ENCODE assay signal across 14 cellular contexts in the genomic region with DNA sequence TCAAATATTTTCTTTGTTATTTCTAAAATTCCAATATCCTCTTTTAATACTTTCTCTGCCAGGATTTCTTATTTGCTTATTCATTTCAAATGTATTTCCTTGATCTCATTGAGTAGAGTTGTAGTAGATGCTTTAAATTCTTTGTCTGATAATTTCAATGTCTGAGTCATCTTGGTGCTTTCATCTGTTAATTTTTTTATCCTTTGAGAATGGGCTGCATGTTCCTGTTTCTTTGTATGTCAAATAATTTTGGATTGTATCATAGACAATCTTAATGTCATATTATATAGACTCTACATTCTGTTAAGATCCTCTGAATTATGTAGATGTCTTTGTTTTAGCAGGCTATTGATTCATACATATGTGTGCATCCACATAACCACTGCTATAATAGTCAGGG. TPM values are rescaled to one million over a fixed set of nuclear protein-coding genes. Genes with fewer than 3 reads are reported as not detected.
DNase-seq lines count a peak whose midpoint lies in the region; ATAC-seq, FAIRE-seq and TF ChIP-seq lines count a peak whose summit lies in the region.
"Had no signal": no experiment of that assay in that cellular context is flagged by ENCODE, and none has a peak within 500 bp of the region (broad histone marks: within the 10 kb centered on the region; RNA-seq: fewer than 3 reads in every experiment).

No MANE protein-coding gene starts in this region.

- ATAC-seq in stimulated activated naive B cell treated with anti-CD40 and anti-IgM and Interleukin-4, amounts not matched to agents 10 μg/mL and 1 μg/mL and 100 μg/mL, for 72 hours (replicated peaks), result no peak
- ATAC-seq in GM23338, result no peak

- H3K4me3 Mint-ChIP-seq in astrocyte (ENCODE audit: unreplicated experiment) (no peak overlapping the region), GM23338 (no peak overlapping the region)
- H3K4me3 Mint-ChIP-seq in stimulated activated naive B cell treated with anti-CD40 and anti-IgM and Interleukin-4, amounts not matched to agents 10 μg/mL and 1 μg/mL and 100 μg/mL, for 72 hours, result no peak overlapping the region
- H3K4me3 Mint-ChIP-seq in CD8-positive, alpha-beta memory T cell, result no peak overlapping the region
- H3K4me3 Mint-ChIP-seq: brain, endodermal cell, memory B cell had no signal

- H3K9me3 ChIP-seq in astrocyte (ENCODE audit: insufficient read depth, low read depth, low read length) (peaks cover 5% of the 10 kb centered on the region), colonic mucosa (no peaks in the 10 kb centered on the region)
- H3K9me3 ChIP-seq in CD8-positive, alpha-beta memory T cell (ENCODE audit: low read length), result no peaks in the 10 kb centered on the region
- H3K9me3 ChIP-seq: pancreas had no signal

- peak overlapping the region; percentile 65 for H3K9ac ChIP-seq in astrocyte (ENCODE audit: low read length)
- no peak overlapping the region for H3K9ac ChIP-seq in colonic mucosa (ENCODE audit: low read depth in 2 of 2, low read length in 2 of 2)

- peaks cover 9% of the 10 kb centered on the region for H3K27me3 Mint-ChIP-seq in astrocyte (ENCODE audit: low read depth, unreplicated experiment)
- H3K27me3 Mint-ChIP-seq in stimulated activated naive B cell treated with anti-CD40 and anti-IgM and Interleukin-4, amounts not matched to agents 10 μg/mL and 1 μg/mL and 100 μg/mL, for 72 hours, result peaks cover 9 to 10% of the 10 kb centered on the region in 2 donors
- no peaks in the 10 kb centered on the region for H3K27me3 Mint-ChIP-seq in GM23338 (ENCODE audit: insufficient read depth, low read depth, poor library complexity)
- H3K27me3 Mint-ChIP-seq in CD8-positive, alpha-beta memory T cell, result peaks cover 9 to 22% of the 10 kb centered on the region in 2 donors

- H3K4me1 ChIP-seq in astrocyte (ENCODE audit: insufficient read depth, low read length) (peaks cover 33% of the 10 kb centered on the region), colonic mucosa (no peaks in the 10 kb centered on the region), GM23338 (ENCODE audit: insufficient read depth) (no peaks in the 10 kb centered on the region)
- no peaks in the 10 kb centered on the region for H3K4me1 ChIP-seq in CD8-positive, alpha-beta memory T cell (ENCODE audit: insufficient read depth, low read length)

- no peak overlapping the region for H2AFZ ChIP-seq in astrocyte (ENCODE audit: low read depth, low read length)
- no peak overlapping the region for H2AFZ ChIP-seq in GM23338

- no peaks in the 10 kb centered on the region for H3K9me2 ChIP-seq in GM23338 (ENCODE audit: insufficient read depth)

- H3K27ac ChIP-seq in astrocyte (ENCODE audit: low read depth, low read length) (peak overlapping the region; percentile 94), colonic mucosa (no peak overlapping the region), GM23338 (ENCODE audit: low read depth) (no peak overlapping the region)
- H3K27ac ChIP-seq in CD8-positive, alpha-beta memory T cell (ENCODE audit: low read depth, low read length), result no peak overlapping the region
- H3K27ac ChIP-seq: pancreas had no signal

- DNase-seq in HT1080 (ENCODE audit: low read depth) (peak; percentile 79), astrocyte (ENCODE audit: low read depth) (peak; percentile 83), glomerular visceral epithelial cell (ENCODE audit: extremely low spot score) (peak; percentile 41), GM10266 (ENCODE audit: extremely low spot score) (no peak), colonic mucosa (no peak), GM23338 (ENCODE audit: low spot score) (no peak)
- no peak for DNase-seq in stimulated activated naive B cell treated with anti-CD40 and anti-IgM and Interleukin-4, amounts not matched to agents 10 μg/mL and 1 μg/mL and 100 μg/mL, for 72 hours
- no peak for DNase-seq in CD8-positive, alpha-beta memory T cell
- DNase-seq: activated CD4-positive, CD25-positive, alpha-beta regulatory T cell treated with anti-CD3 and anti-CD28 coated beads, Interleukin-2, amount 50 U/mL, for 72 hours; NCI-H2029 treated with DMSO at 0.1 percent for 48 hours had no signal

- TF ChIP-seq CTCF in astrocyte (IDR thresholded peaks at IDR 0.05; ENCODE audit: insufficient read depth, low read depth, low read length) (no peak), GM10266 (IDR thresholded peaks at IDR 0.05; ENCODE audit: control insufficient read depth, insufficient read depth, low read depth, missing control alignments) (no peak), colonic mucosa (IDR thresholded peaks at IDR 0.05) (no peak), GM23338 (conservative IDR thresholded peaks at IDR 0.05; ENCODE audit: low read depth in 2 of 2) (no peak)

- H3K27me3 ChIP-seq in astrocyte (ENCODE audit: insufficient read depth, low read length) (no peaks in the 10 kb centered on the region), colonic mucosa (no peaks in the 10 kb centered on the region), GM23338 (ENCODE audit: insufficient read depth) (no peaks in the 10 kb centered on the region)
- no peaks in the 10 kb centered on the region for H3K27me3 ChIP-seq in CD8-positive, alpha-beta memory T cell (ENCODE audit: insufficient read depth, low read length, poor library complexity, severe bottlenecking)
- H3K27me3 ChIP-seq: pancreas had no signal

- no peaks in the 10 kb centered on the region for H3F3A ChIP-seq in GM23338 (replicated peaks; ENCODE audit: low read depth)

- H3K27ac Mint-ChIP-seq in astrocyte (ENCODE audit: unreplicated experiment), result peak overlapping the region; percentile 84
- peak overlapping the region; percentile 14 for H3K27ac Mint-ChIP-seq in stimulated activated naive B cell treated with anti-CD40 and anti-IgM and Interleukin-4, amounts not matched to agents 10 μg/mL and 1 μg/mL and 100 μg/mL, for 72 hours
- no peak overlapping the region for H3K27ac Mint-ChIP-seq in GM23338
- no peak overlapping the region for H3K27ac Mint-ChIP-seq in CD8-positive, alpha-beta memory T cell
- H3K27ac Mint-ChIP-seq: endodermal cell, memory B cell had no signal

- no peaks in the 10 kb centered on the region for H3K36me3 Mint-ChIP-seq in astrocyte (ENCODE audit: low read depth, unreplicated experiment)
- peaks cover 2 to 12% of the 10 kb centered on the region in 2 donors for H3K36me3 Mint-ChIP-seq in stimulated activated naive B cell treated with anti-CD40 and anti-IgM and Interleukin-4, amounts not matched to agents 10 μg/mL and 1 μg/mL and 100 μg/mL, for 72 hours
- H3K36me3 Mint-ChIP-seq in GM23338 (ENCODE audit: low read depth), result peaks cover 3% of the 10 kb centered on the region; the same call in 2 of the 3 replicates
- no peaks in the 10 kb centered on the region for H3K36me3 Mint-ChIP-seq in CD8-positive, alpha-beta memory T cell
- H3K36me3 Mint-ChIP-seq: brain had no signal

- H4K20me1 ChIP-seq in astrocyte (ENCODE audit: insufficient read depth, low read length), result no peaks in the 10 kb centered on the region
- H4K20me1 ChIP-seq in GM23338 (replicated peaks; ENCODE audit: insufficient read depth), result no peaks in the 10 kb centered on the region

- intact Hi-C loops in colonic mucosa (cut with DNase I), result no loop called here

- POLR2A ChIA-PET in CD8-positive, alpha-beta memory T cell (lab: Charles Lee), result no interaction called here

- no peaks in the 10 kb centered on the region for H3K36me3 ChIP-seq in astrocyte (ENCODE audit: insufficient read depth, low read length)
- H3K36me3 ChIP-seq in colonic mucosa, result no peaks in the 10 kb centered on the region
- H3K36me3 ChIP-seq in GM23338 (ENCODE audit: insufficient read depth), result no peaks in the 10 kb centered on the region
- no peaks in the 10 kb centered on the region for H3K36me3 ChIP-seq in CD8-positive, alpha-beta memory T cell (ENCODE audit: insufficient read depth, low read length)
- H3K36me3 ChIP-seq: pancreas had no signal

- peak; percentile 50 for FAIRE-seq in astrocyte (lab: Jason Lieb, UNC)
- FAIRE-seq: pancreas had no signal

- peaks cover 25% of the 10 kb centered on the region for H3K4me1 Mint-ChIP-seq in astrocyte (ENCODE audit: low read depth, unreplicated experiment)
- no peaks in the 10 kb centered on the region for H3K4me1 Mint-ChIP-seq in stimulated activated naive B cell treated with anti-CD40 and anti-IgM and Interleukin-4, amounts not matched to agents 10 μg/mL and 1 μg/mL and 100 μg/mL, for 72 hours
- H3K4me1 Mint-ChIP-seq in GM23338, result no peaks in the 10 kb centered on the region; the same call in 2 of the 3 replicates
- H3K4me1 Mint-ChIP-seq in CD8-positive, alpha-beta memory T cell, result peaks cover 0 to 4% (median 0%) of the 10 kb centered on the region in 3 donors
- H3K4me1 Mint-ChIP-seq: endodermal cell, memory B cell had no signal

- H3K4me2 ChIP-seq in astrocyte (ENCODE audit: low read length) (peak overlapping the region; percentile 63), GM23338 (no peak overlapping the region)

- CTCF ChIA-PET in CD8-positive, alpha-beta memory T cell (lab: Charles Lee), result no interaction called here

- H3K79me2 ChIP-seq in astrocyte (ENCODE audit: insufficient read depth, low read length), result no peaks in the 10 kb centered on the region
- no peaks in the 10 kb centered on the region for H3K79me2 ChIP-seq in GM23338 (replicated peaks; ENCODE audit: insufficient read depth)

- H3K4me3 ChIP-seq in astrocyte (ENCODE audit: insufficient read depth, low read depth, low read length), result no peak overlapping the region
- no peak overlapping the region for H3K4me3 ChIP-seq in colonic mucosa
- H3K4me3 ChIP-seq in GM23338, result no peak overlapping the region
- no peak overlapping the region for H3K4me3 ChIP-seq in CD8-positive, alpha-beta memory T cell (ENCODE audit: low read length)
- H3K4me3 ChIP-seq: pancreas had no signal

- H3K9me3 Mint-ChIP-seq in astrocyte (ENCODE audit: unreplicated experiment), result peaks cover 2% of the 10 kb centered on the region
- H3K9me3 Mint-ChIP-seq in stimulated activated naive B cell treated with anti-CD40 and anti-IgM and Interleukin-4, amounts not matched to agents 10 μg/mL and 1 μg/mL and 100 μg/mL, for 72 hours, result peaks cover 6 to 11% of the 10 kb centered on the region in 2 donors
- H3K9me3 Mint-ChIP-seq in GM23338, result peaks cover 8% of the 10 kb centered on the region
- peaks cover 0 to 3% (median 0%) of the 10 kb centered on the region in 5 donors for H3K9me3 Mint-ChIP-seq in CD8-positive, alpha-beta memory T cell

TF ChIP-seq in GM23338, 12 proteins besides CTCF, POLR2A, EP300 and RAD21:
- TF ChIP-seq EZH2 (IDR thresholded peaks at IDR 0.05; ENCODE audit: low read depth, unreplicated experiment), result no peak
TF ChIP-seq in GM23338: peak in this region for 0.

RNA-seq across cellular contexts. Expression of a gene that starts 57.5 kb away (rescaled TPM):
- 0.73 and 1.1 TPM in 2 replicates for total RNA-seq in HT1080 (2014; rRNA removed; shearing (Covaris generic))
- 4.6 and 9.6 TPM in 2 replicates for polyA plus RNA-seq in HT1080 (2015; cell fraction: cytosol; rRNA removed)
- 17.8 and 20.1 TPM in 2 replicates for polyA plus RNA-seq in HT1080 (2015; cell fraction: nucleus; rRNA removed)
- not detected in 2 replicates for total RNA-seq in astrocyte
- 1 to 10 TPM; 4.5 to 8.2 TPM for total RNA-seq in colonic mucosa
- total RNA-seq in GM23338 (2014; rRNA removed; shearing (Covaris generic)), result 0.14 and 0.70 TPM in 2 replicates
- polyA plus RNA-seq in GM23338 (2016; fragmentation: Nextera tagmentation; extraction: Ambion mirVana), result 0.19 TPM in 1 of 2 replicates, not detected in the other
- total RNA-seq in CD8-positive, alpha-beta memory T cell, result under 1 TPM in 1 of 2 experiments, not detected in 1; 0.89 TPM
- not detected for polyA plus RNA-seq in CD8-positive, alpha-beta memory T cell
- total RNA-seq: endodermal cell had no signal

Comparison
In these comparisons a context has a peak if more than half of its experiments do, and no peak if none do; other contexts are left out.
1. DNase-seq: peak in HT1080 (single experiment), astrocyte (single experiment) and glomerular visceral epithelial cell (single experiment); none in stimulated activated naive B cell treated with anti-CD40 and anti-IgM and Interleukin-4, amounts not matched to agents 10 μg/mL and 1 μg/mL and 100 μg/mL, for 72 hours (single experiment), GM10266 (single experiment), colonic mucosa (single experiment), GM23338 (single experiment) and CD8-positive, alpha-beta memory T cell (0 of 5).
2. H3K27ac Mint-ChIP-seq: peak in astrocyte (single experiment) and stimulated activated naive B cell treated with anti-CD40 and anti-IgM and Interleukin-4, amounts not matched to agents 10 μg/mL and 1 μg/mL and 100 μg/mL, for 72 hours (single experiment); none in GM23338 (single experiment) and CD8-positive, alpha-beta memory T cell (0 of 8).